Comparison of ENCODE assay signal across 8 cellular contexts in the genomic region with DNA sequence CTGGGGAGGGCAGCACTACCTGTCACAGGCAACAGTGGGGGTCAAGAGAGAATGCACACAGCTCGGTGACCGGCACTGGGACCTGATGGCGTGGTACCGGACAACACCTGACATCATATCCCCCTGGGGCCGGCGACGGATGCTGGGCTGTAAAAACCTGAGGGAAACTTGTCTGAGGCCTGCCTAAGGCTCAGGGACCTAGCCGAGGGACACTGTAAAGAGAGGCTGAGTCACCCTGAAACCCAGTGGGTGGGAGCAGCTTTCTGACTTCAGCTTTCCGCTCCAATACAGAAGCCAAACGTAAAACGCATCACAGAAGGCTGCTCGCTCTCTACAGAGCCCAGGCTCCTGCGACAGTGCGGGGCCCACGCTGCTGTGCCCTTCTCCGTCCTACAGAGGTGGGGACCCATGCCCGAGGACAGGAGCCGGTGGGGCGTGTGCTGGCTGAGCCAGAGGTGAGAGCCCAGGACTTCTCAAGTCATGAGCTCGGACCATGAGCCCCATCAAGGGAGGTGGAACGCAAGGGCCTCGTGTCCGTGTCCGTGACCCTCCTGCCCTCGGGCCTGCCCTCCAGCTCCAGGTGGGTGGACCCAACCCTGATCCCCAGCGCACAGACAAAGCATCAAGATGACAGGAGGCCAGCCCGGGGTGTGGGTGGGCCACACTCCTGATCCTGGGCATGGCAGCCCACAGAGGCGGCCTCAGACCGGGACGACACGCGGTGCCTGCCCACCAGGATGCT. TPM values are rescaled to one million over a fixed set of nuclear protein-coding genes. Genes with fewer than 3 reads are reported as not detected.
DNase-seq lines count a peak whose midpoint lies in the region; ATAC-seq and TF ChIP-seq lines count a peak whose summit lies in the region.

No MANE protein-coding gene starts in this region.

- H3K9me3 ChIP-seq in left ventricle myocardium inferior (replicated peaks) = no peaks in the 10 kb centered on the region

- CTCF ChIA-PET in activated CD8-positive, alpha-beta T cell treated with anti-CD3 and anti-CD28 coated beads, Interleukin-2, amount 10 ng/mL, durations not matched to agents 7 days and 5 days (lab: Charles Lee) = interaction anchor here (1.0 to 22.3 kb wide), 4 partner anchors 10 to 67 kb away, joined by 5 to 421 read pairs (median 8); no protein-coding TSS in a partner anchor

- peaks cover 11% of the 10 kb centered on the region for H3K36me3 Mint-ChIP-seq in activated CD8-positive, alpha-beta T cell treated with anti-CD3 and anti-CD28 coated beads, Interleukin-2, amount 10 ng/mL, durations not matched to agents 7 days and 5 days (ENCODE audit: low read depth)
- H3K36me3 Mint-ChIP-seq in stimulated activated effector memory CD8-positive, alpha-beta T cell treated with anti-CD3 and anti-CD28 coated beads, Interleukin-12 subunit alpha, Interleukin-12 subunit beta, amount 100 ng/mL, for 72 hours = peaks cover 81% of the 10 kb centered on the region

- TF ChIP-seq CTCF in left ventricle myocardium inferior (IDR thresholded peaks at IDR 0.05; ENCODE audit: borderline replicate concordance) = no peak

- no peaks in the 10 kb centered on the region for H3K27me3 ChIP-seq in left ventricle myocardium inferior (ENCODE audit: low read depth)

- peak overlapping the region; percentile 49 for H3K4me3 ChIP-seq in left ventricle myocardium inferior

- DNase-seq in activated T-cell treated with anti-CD3 and anti-CD28 coated beads for 24 hours (ENCODE audit: low read depth) (peak; percentile 65), left ventricle myocardium inferior (peak; percentile 10), DMS153 (lab: John Stamatoyannopoulos, UW) (no peak), NCI-H1436 treated with DMSO at 0.1 percent for 48 hours (lab: John Stamatoyannopoulos, UW) (no peak)
- no peak for DNase-seq in activated T-cell treated with anti-CD3 and anti-CD28 coated beads, Interleukin-2, amount 50 U/mL, for 1 hour
- peak; percentile 66 for DNase-seq in activated CD8-positive, alpha-beta T cell treated with anti-CD3 and anti-CD28 coated beads, Interleukin-2, amount 10 ng/mL, durations not matched to agents 7 days and 5 days
- peak in 1 of 2 donors; percentile 85 for DNase-seq in stimulated activated effector memory CD8-positive, alpha-beta T cell treated with anti-CD3 and anti-CD28 coated beads, Interleukin-12 subunit alpha, Interleukin-12 subunit beta, amount 100 ng/mL, for 72 hours (ENCODE audit: low spot score in 2 of 2)

- peaks cover 79% of the 10 kb centered on the region for H3K4me1 Mint-ChIP-seq in activated CD8-positive, alpha-beta T cell treated with anti-CD3 and anti-CD28 coated beads, Interleukin-2, amount 10 ng/mL, durations not matched to agents 7 days and 5 days (ENCODE audit: low read depth)
- peaks cover 84% of the 10 kb centered on the region for H3K4me1 Mint-ChIP-seq in stimulated activated effector memory CD8-positive, alpha-beta T cell treated with anti-CD3 and anti-CD28 coated beads, Interleukin-12 subunit alpha, Interleukin-12 subunit beta, amount 100 ng/mL, for 72 hours

- H3K9me3 Mint-ChIP-seq in activated CD8-positive, alpha-beta T cell treated with anti-CD3 and anti-CD28 coated beads, Interleukin-2, amount 10 ng/mL, durations not matched to agents 7 days and 5 days (ENCODE audit: insufficient read depth) = no peaks in the 10 kb centered on the region
- H3K9me3 Mint-ChIP-seq in stimulated activated effector memory CD8-positive, alpha-beta T cell treated with anti-CD3 and anti-CD28 coated beads, Interleukin-12 subunit alpha, Interleukin-12 subunit beta, amount 100 ng/mL, for 72 hours = no peaks in the 10 kb centered on the region

- H3K36me3 ChIP-seq in left ventricle myocardium inferior = peaks cover 10% of the 10 kb centered on the region

- ATAC-seq in HG03066 (IDR thresholded peaks at IDR 0.05; ENCODE audit: low read depth, unreplicated experiment) = peak; percentile 77
- ATAC-seq in activated CD8-positive, alpha-beta T cell treated with anti-CD3 and anti-CD28 coated beads, Interleukin-2, amount 10 ng/mL, durations not matched to agents 7 days and 5 days = peak; percentile 62
- ATAC-seq in stimulated activated effector memory CD8-positive, alpha-beta T cell treated with anti-CD3 and anti-CD28 coated beads, Interleukin-12 subunit alpha, Interleukin-12 subunit beta, amount 100 ng/mL, for 72 hours = peak; percentile 95

- H3K4me3 Mint-ChIP-seq in activated CD8-positive, alpha-beta T cell treated with anti-CD3 and anti-CD28 coated beads, Interleukin-2, amount 10 ng/mL, durations not matched to agents 7 days and 5 days = no peak overlapping the region
- H3K4me3 Mint-ChIP-seq in stimulated activated effector memory CD8-positive, alpha-beta T cell treated with anti-CD3 and anti-CD28 coated beads, Interleukin-12 subunit alpha, Interleukin-12 subunit beta, amount 100 ng/mL, for 72 hours = peak overlapping the region; percentile 73

- H3K4me1 ChIP-seq in left ventricle myocardium inferior = peaks cover 92% of the 10 kb centered on the region

- intact Hi-C loops in left ventricle myocardium inferior (cut with micrococcal nuclease) = no loop called here

- no peaks in the 10 kb centered on the region for H3K27me3 Mint-ChIP-seq in activated CD8-positive, alpha-beta T cell treated with anti-CD3 and anti-CD28 coated beads, Interleukin-2, amount 10 ng/mL, durations not matched to agents 7 days and 5 days (ENCODE audit: low read depth)

- H3K27ac Mint-ChIP-seq in activated CD8-positive, alpha-beta T cell treated with anti-CD3 and anti-CD28 coated beads, Interleukin-2, amount 10 ng/mL, durations not matched to agents 7 days and 5 days = peak overlapping the region; percentile 83
- H3K27ac Mint-ChIP-seq in stimulated activated effector memory CD8-positive, alpha-beta T cell treated with anti-CD3 and anti-CD28 coated beads, Interleukin-12 subunit alpha, Interleukin-12 subunit beta, amount 100 ng/mL, for 72 hours = peak overlapping the region; percentile 90

- POLR2A ChIA-PET in activated CD8-positive, alpha-beta T cell treated with anti-CD3 and anti-CD28 coated beads, Interleukin-2, amount 10 ng/mL, durations not matched to agents 7 days and 5 days (lab: Charles Lee) = interaction anchor here (0.8 to 2.8 kb wide), 5 partner anchors 15 to 85 kb away, joined by 3 to 17 read pairs (median 10); a partner anchor contains a TSS

- peak overlapping the region; percentile 95 for H3K27ac ChIP-seq in left ventricle myocardium inferior (replicated peaks)

RNA-seq across cellular contexts. Expression of a gene that starts 5.3 kb away (rescaled TPM):
- total RNA-seq in activated CD8-positive, alpha-beta T cell treated with anti-CD3 and anti-CD28 coated beads, Interleukin-2, amount 10 ng/mL, durations not matched to agents 7 days and 5 days = 100 to 1,000 TPM in 1 of 2 experiments, 10 to 100 TPM in 1; 85.7 to 102 TPM
- total RNA-seq in left ventricle myocardium inferior = 24.6 TPM

RNA-seq across cellular contexts. Expression of a gene that starts 47.9 kb away (rescaled TPM):
- 1 to 10 TPM; 3.1 to 4.1 TPM for total RNA-seq in activated CD8-positive, alpha-beta T cell treated with anti-CD3 and anti-CD28 coated beads, Interleukin-2, amount 10 ng/mL, durations not matched to agents 7 days and 5 days
- 6.3 TPM for total RNA-seq in left ventricle myocardium inferior

RNA-seq across cellular contexts. Expression of a gene that starts 54.0 kb away (rescaled TPM):
- total RNA-seq in activated CD8-positive, alpha-beta T cell treated with anti-CD3 and anti-CD28 coated beads, Interleukin-2, amount 10 ng/mL, durations not matched to agents 7 days and 5 days = 1 to 10 TPM; 2.4 to 2.8 TPM
- 1.9 TPM for total RNA-seq in left ventricle myocardium inferior

Comparison
In these comparisons a context has a peak if more than half of its experiments do, and no peak if none do; other contexts are left out.
1. DNase-seq: peak in activated T-cell treated with anti-CD3 and anti-CD28 coated beads for 24 hours (single experiment), activated CD8-positive, alpha-beta T cell treated with anti-CD3 and anti-CD28 coated beads, Interleukin-2, amount 10 ng/mL, durations not matched to agents 7 days and 5 days (single experiment) and left ventricle myocardium inferior (single experiment); none in activated T-cell treated with anti-CD3 and anti-CD28 coated beads, Interleukin-2, amount 50 U/mL, for 1 hour (single experiment), DMS153 (single experiment) and NCI-H1436 treated with DMSO at 0.1 percent for 48 hours (single experiment).
2. Peak in every context shown above with its lines, with median percentiles within 50 percentile points of each other: ATAC-seq.